In the genomic region with DNA sequence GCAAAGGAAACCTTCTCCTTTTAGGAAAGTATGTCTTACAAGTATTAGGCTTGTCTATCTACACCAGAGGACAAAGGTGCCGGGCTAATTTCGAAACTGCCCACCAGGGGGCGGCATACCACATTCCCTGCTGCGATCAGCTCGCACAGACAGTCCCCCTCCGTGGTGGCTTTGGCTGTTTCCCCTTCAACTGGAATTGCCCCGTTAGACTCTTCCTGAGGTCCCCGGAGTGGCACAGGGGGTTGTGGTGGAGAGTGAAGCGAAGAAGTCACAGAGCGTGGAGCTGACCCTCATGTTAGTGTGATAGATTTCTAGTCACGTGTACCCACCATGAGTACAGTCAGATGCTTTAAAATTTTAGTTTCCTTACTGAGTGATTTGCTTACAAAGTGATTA, we compare ENCODE assay signal across 8 cellular contexts. TPM values are rescaled to one million over a fixed set of nuclear protein-coding genes. Genes with fewer than 3 reads are reported as not detected.
DNase-seq lines count a peak whose midpoint lies in the region; ATAC-seq and TF ChIP-seq lines count a peak whose summit lies in the region.

No MANE protein-coding gene starts in this region.

- no peak overlapping the region for H3K27ac Mint-ChIP-seq in Caco-2 (ENCODE audit: unreplicated experiment)

- H3K36me3 ChIP-seq in Caco-2 (ENCODE audit: control insufficient read depth, insufficient read depth, low read length) (no peaks in the 10 kb centered on the region), mucosa of descending colon (ENCODE audit: low read depth) (no peaks in the 10 kb centered on the region)

- H3K4me1 ChIP-seq in Caco-2: no peaks in the 10 kb centered on the region; the same call in 1 of the 2 replicates
- peaks cover 4% of the 10 kb centered on the region for H3K4me1 ChIP-seq in mucosa of descending colon (ENCODE audit: low read depth)

- TF ChIP-seq CTCF in Caco-2 (IDR thresholded peaks at IDR 0.05; ENCODE audit: insufficient read depth in 1 of 2, low read depth in 1 of 2, low read length in 1 of 2, severe bottlenecking in 1 of 2, unreplicated experiment in 1 of 2) (peak; percentile 89 to 91), epithelial cell of proximal tubule (conservative IDR thresholded peaks at IDR 0.05; ENCODE audit: low read depth, low read length) (peak; percentile 95), mucosa of descending colon (IDR thresholded peaks at IDR 0.05) (peak; percentile 88)

- no peaks in the 10 kb centered on the region for H3K9me3 Mint-ChIP-seq in Caco-2 (ENCODE audit: unreplicated experiment)

- H3K4me1 Mint-ChIP-seq in Caco-2 (ENCODE audit: low read depth, unreplicated experiment): peaks cover 6% of the 10 kb centered on the region

- peak overlapping the region; percentile 66 for H3K4me3 Mint-ChIP-seq in Caco-2 (ENCODE audit: unreplicated experiment)

- CTCF ChIA-PET in Caco-2 (lab: Charles Lee): interaction anchor here (0.6 to 2.6 kb wide), 10 partner anchors 17 to 1785 kb away, joined by 3 to 43 read pairs (median 8); a partner anchor contains a TSS

- H3K27me3 ChIP-seq in Caco-2 (replicated peaks; ENCODE audit: control insufficient read depth, insufficient read depth, low read length): no peaks in the 10 kb centered on the region

- peak; percentile 53 for ATAC-seq in GM21367 (IDR thresholded peaks at IDR 0.05; ENCODE audit: unreplicated experiment)
- ATAC-seq in mucosa of descending colon: peak; percentile 97

- H3K9me3 ChIP-seq in Caco-2: no peaks in the 10 kb centered on the region
- H3K9me3 ChIP-seq in mucosa of descending colon: no peaks in the 10 kb centered on the region

- POLR2A ChIA-PET in Caco-2 (lab: Charles Lee): interaction anchor here (0.6 kb wide), 1 partner anchor 9 kb away, joined by 4 read pairs; no protein-coding TSS in a partner anchor

- peak; percentile 84 to 90 for DNase-seq in Caco-2
- DNase-seq in HT1080 (ENCODE audit: low read depth): peak; percentile 81
- DNase-seq in NOMO-1 treated with dmso at 0.1 percent for 144 hours (lab: John Stamatoyannopoulos, UW; ENCODE audit: unreplicated experiment): peak; percentile 56
- peak; percentile 97 for DNase-seq in activated CD8-positive, alpha-beta memory T cell treated with anti-CD3 and anti-CD28 coated beads, Interleukin-2, amount 50 U/mL, for 48 hours
- DNase-seq in epithelial cell of proximal tubule (ENCODE audit: low read depth): no peak
- DNase-seq in mucosa of descending colon: peak; percentile 88 to 96 (median 93)
- peak; percentile 84 for DNase-seq in stimulated activated CD8-positive, alpha-beta memory T cell treated with anti-CD3 and anti-CD28 coated beads, Interleukin-4, amount 100 ng/mL, for 24 hours (ENCODE audit: low read depth)

- H3K4me3 ChIP-seq in Caco-2 (ENCODE audit: low read depth, low read length): peak overlapping the region; percentile 23
- peak overlapping the region; percentile 49 for H3K4me3 ChIP-seq in epithelial cell of proximal tubule (ENCODE audit: low read depth, low read length)
- H3K4me3 ChIP-seq in mucosa of descending colon: no peak overlapping the region

- intact Hi-C loops in Caco-2 (cut with micrococcal nuclease; ENCODE audit: unreplicated experiment): loop anchor here (1.0 to 10.0 kb wide), 5 partner anchors 21 to 466 kb away; no protein-coding TSS in a partner anchor
- intact Hi-C loops in mucosa of descending colon (cut with DNase I, micrococcal nuclease): no loop called here

- no TSS peak for BruUV-seq in Caco-2 (replicated peaks; lab: Mats Ljungman, UMichigan)

- H3K36me3 Mint-ChIP-seq in Caco-2 (ENCODE audit: insufficient read depth, unreplicated experiment): no peaks in the 10 kb centered on the region

- H3K27me3 Mint-ChIP-seq in Caco-2 (ENCODE audit: insufficient read depth, unreplicated experiment): no peaks in the 10 kb centered on the region

RNA-seq across cellular contexts. Expression of a gene that starts 17.5 kb away (rescaled TPM):
- total RNA-seq in Caco-2 (2022) (148 and 157 TPM in 2 replicates), epithelial cell of proximal tubule (530 and 963 TPM in 2 replicates), mucosa of descending colon (10 to 100 TPM in 1 of 3 donors, 1 to 10 TPM in 2; 5.8 to 46.8 (median 9.0) TPM)
- 307 and 313 TPM in 2 replicates for total RNA-seq in HT1080 (2014; rRNA removed; shearing (Covaris generic))
- polyA plus RNA-seq in HT1080 (2015; cell fraction: cytosol; rRNA removed): 255 and 439 TPM in 2 replicates
- 200 and 257 TPM in 2 replicates for polyA plus RNA-seq in HT1080 (2015; cell fraction: nucleus; rRNA removed)

RNA-seq across cellular contexts. Expression of a gene that starts 20.3 kb away (rescaled TPM):
- total RNA-seq in Caco-2 (2022): 53.1 and 55.0 TPM in 2 replicates
- 64.9 and 67.0 TPM in 2 replicates for total RNA-seq in HT1080 (2014; rRNA removed; shearing (Covaris generic))
- polyA plus RNA-seq in HT1080 (2015; cell fraction: cytosol; rRNA removed): 52.5 and 75.5 TPM in 2 replicates
- polyA plus RNA-seq in HT1080 (2015; cell fraction: nucleus; rRNA removed): 93.3 and 113 TPM in 2 replicates
- total RNA-seq in epithelial cell of proximal tubule: 40.1 and 59.0 TPM in 2 replicates
- 10 to 100 TPM; 46.4 to 52.3 (median 49.5) TPM for total RNA-seq in mucosa of descending colon

RNA-seq across cellular contexts. Expression of a gene that starts 39.3 kb away (rescaled TPM):
- 3.2 TPM in 2 replicates for total RNA-seq in Caco-2 (2022)
- 5.0 TPM in 2 replicates for total RNA-seq in HT1080 (2014; rRNA removed; shearing (Covaris generic))
- polyA plus RNA-seq in HT1080 (2015; cell fraction: cytosol; rRNA removed): 5.3 and 5.7 TPM in 2 replicates
- 8.9 and 10.3 TPM in 2 replicates for polyA plus RNA-seq in HT1080 (2015; cell fraction: nucleus; rRNA removed)
- 1.3 and 2.5 TPM in 2 replicates for total RNA-seq in epithelial cell of proximal tubule
- 1 to 10 TPM; 1.7 to 4.3 (median 1.9) TPM for total RNA-seq in mucosa of descending colon
